In genomic region chr1:57285979-57286378, GRCh38 we compare ENCODE assay signal across 7 cellular contexts.
"Had no signal": no experiment of that assay in that cellular context is flagged by ENCODE, and none has a peak within 500 bp of the region (broad histone marks: within the 10 kb centered on the region; RNA-seq: fewer than 3 reads in every experiment).

No MANE protein-coding gene starts in this region.

- H3K4me2 ChIP-seq: GM23338 had no signal

- H3K36me3 Mint-ChIP-seq: IgD-negative memory B cell had no signal

- DNase-seq: H9, HCEC 1CT had no signal

- H3K27ac Mint-ChIP-seq: GM23338, H9, IgD-negative memory B cell had no signal

- H3K9me3 Mint-ChIP-seq: GM23338, H9 had no signal

- H2AFZ ChIP-seq: GM23338 had no signal

- FAIRE-seq: H1, H54, HTR-8/SVneo had no signal

- H3K4me3 ChIP-seq: GM23338 had no signal

- ATAC-seq: GM23338 had no signal
